ENCODE assay signal across 1 cellular context in genomic region chrX:47202877-47203276, GRCh38.
TF ChIP-seq lines count a peak whose summit lies in the region.

No MANE protein-coding gene starts in this region.

TF ChIP-seq in GM12878, 131 proteins besides CTCF, POLR2A, EP300 and RAD21:
- TF ChIP-seq PAX5 (IDR thresholded peaks at IDR 0.05; ENCODE audit: borderline replicate concordance, low read depth, low read length), result no peak
- no peak for TF ChIP-seq ZZZ3 (IDR thresholded peaks at IDR 0.05; ENCODE audit: control insufficient read depth, insufficient read length, low read depth)
- TF ChIP-seq SPI1 (IDR thresholded peaks at IDR 0.05; ENCODE audit: borderline replicate concordance, insufficient read depth, low read depth, low read length), result no peak
- TF ChIP-seq CEBPB (IDR thresholded peaks at IDR 0.05; ENCODE audit: borderline replicate concordance in 1 of 2, low read depth in 2 of 2, low read length in 2 of 2), result no peak
- no peak for TF ChIP-seq RAD51 (IDR thresholded peaks at IDR 0.05)
- no peak for TF ChIP-seq E4F1 (IDR thresholded peaks at IDR 0.05; ENCODE audit: borderline replicate concordance, partially characterized antibody)
- TF ChIP-seq ZBTB33 (IDR thresholded peaks at IDR 0.05), result no peak
- TF ChIP-seq ZBED1 (IDR thresholded peaks at IDR 0.05; ENCODE audit: borderline replicate concordance), result no peak
- TF ChIP-seq STAT1 (conservative IDR thresholded peaks at IDR 0.05), result no peak
- no peak for TF ChIP-seq TCF7 (IDR thresholded peaks at IDR 0.05; ENCODE audit: borderline replicate concordance)
- TF ChIP-seq USF2 (IDR thresholded peaks at IDR 0.05; ENCODE audit: borderline replicate concordance, low read depth, low read length), result no peak
- TF ChIP-seq ATF3 (IDR thresholded peaks at IDR 0.05; ENCODE audit: borderline replicate concordance, extremely low read depth, low read depth, low read length), result no peak
